Comparison of ENCODE assay signal across 1 cellular context in the genomic region with DNA sequence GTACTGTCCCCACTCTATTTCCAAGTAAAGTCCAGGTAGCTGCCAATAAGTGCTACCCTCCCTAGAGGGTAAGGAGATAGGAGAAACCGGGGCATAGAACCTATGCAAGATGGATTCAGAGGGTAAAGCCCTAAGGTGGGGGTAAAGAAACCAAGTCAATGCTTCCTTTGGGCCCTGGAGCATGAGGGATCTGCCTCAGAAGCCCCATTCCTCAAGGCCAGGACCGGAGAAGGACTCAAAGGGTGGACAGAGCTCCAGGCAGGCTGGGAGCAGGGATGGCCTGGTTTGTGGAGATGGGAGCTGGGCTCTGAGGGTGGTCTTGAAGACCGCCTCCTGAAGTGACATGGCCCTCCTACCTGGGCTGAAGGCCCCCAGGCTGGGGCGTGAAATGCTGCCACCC.
TF ChIP-seq lines count a peak whose summit lies in the region.

No MANE protein-coding gene starts in this region.

TF ChIP-seq in HepG2, 621 proteins besides CTCF, POLR2A, EP300 and RAD21:
- TF ChIP-seq, protein P1, sequence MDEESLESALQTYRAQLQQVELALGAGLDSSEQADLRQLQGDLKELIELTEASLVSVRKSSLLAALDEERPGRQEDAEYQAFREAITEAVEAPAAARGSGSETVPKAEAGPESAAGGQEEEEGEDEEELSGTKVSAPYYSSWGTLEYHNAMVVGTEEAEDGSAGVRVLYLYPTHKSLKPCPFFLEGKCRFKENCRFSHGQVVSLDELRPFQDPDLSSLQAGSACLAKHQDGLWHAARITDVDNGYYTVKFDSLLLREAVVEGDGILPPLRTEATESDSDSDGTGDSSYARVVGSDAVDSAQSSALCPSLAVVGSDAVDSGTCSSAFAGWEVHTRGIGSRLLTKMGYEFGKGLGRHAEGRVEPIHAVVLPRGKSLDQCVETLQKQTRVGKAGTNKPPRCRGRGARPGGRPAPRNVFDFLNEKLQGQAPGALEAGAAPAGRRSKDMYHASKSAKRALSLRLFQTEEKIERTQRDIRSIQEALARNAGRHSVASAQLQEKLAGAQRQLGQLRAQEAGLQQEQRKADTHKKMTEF (CRISPR knock-in tag; IDR thresholded peaks at IDR 0.05): no peak
- TF ChIP-seq RBFOX2 (IDR thresholded peaks at IDR 0.05; ENCODE audit: low read depth, low read length) (0 out of 2 replicates have a peak, but pooled peaks have one; percentile 29), PHF8 (CRISPR knock-in tag; IDR thresholded peaks at IDR 0.05) (0 out of 2 replicates have a peak, but pooled peaks have one; percentile 15), PAWR (CRISPR knock-in tag; IDR thresholded peaks at IDR 0.05; ENCODE audit: borderline replicate concordance) (no peak), ZFX (CRISPR knock-in tag; IDR thresholded peaks at IDR 0.05; ENCODE audit: low read depth) (0 out of 2 replicates have a peak, but pooled peaks have one; percentile 6), SSRP1 (CRISPR knock-in tag; IDR thresholded peaks at IDR 0.05) (0 out of 2 replicates have a peak, but pooled peaks have one; percentile 8), ZNF580 (CRISPR knock-in tag; IDR thresholded peaks at IDR 0.05; ENCODE audit: borderline replicate concordance, low read depth) (no peak)
- TF ChIP-seq, protein P2, sequence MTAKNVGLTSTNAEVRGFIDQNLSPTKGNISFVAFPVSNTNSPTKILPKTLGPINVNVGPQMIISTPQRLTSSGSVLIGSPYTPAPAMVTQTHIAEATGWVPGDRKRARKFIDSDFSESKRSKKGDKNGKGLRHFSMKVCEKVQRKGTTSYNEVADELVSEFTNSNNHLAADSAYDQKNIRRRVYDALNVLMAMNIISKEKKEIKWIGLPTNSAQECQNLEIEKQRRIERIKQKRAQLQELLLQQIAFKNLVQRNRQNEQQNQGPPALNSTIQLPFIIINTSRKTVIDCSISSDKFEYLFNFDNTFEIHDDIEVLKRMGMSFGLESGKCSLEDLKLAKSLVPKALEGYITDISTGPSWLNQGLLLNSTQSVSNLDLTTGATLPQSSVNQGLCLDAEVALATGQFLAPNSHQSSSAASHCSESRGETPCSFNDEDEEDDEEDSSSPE (CRISPR knock-in tag; IDR thresholded peaks at IDR 0.05): no peak
